In the genomic region with DNA sequence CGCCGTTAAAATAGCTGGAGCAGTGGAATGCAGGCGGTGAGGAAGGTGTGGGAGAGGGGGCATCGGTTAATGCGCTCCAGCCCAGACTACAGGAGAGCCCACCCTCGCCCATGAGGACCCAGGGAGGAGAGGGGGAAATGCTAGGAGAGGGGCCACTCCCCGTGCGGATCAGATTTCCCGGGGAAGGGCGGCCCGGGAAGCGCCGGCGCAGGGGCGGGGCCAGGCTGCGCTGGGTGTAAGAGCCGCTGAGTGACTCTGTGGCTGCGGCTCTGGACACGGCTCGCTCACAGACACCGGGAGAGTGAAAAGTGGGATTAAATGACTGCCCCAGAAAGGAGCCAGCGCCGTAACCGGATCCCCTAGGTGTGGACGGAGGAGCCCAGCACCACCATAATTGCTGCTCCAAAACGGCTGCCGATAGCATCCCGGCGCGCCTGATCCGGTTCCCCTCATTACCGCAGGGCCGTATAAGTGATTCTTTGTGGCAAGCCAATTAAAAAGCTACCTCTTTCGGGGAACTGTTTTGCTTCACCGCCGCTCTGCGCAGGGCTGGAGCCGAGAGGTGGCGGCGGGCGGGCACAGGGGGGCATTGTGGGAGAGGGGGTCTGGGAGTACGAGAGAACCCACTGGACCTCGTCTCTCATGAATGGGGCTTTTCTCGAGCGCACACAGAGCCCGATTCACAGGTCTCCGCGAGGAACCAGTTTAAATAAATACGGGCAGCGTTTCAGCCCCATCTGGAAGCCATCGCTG, we compare ENCODE assay signal across 8 cellular contexts. TPM values are rescaled to one million over a fixed set of nuclear protein-coding genes. Genes with fewer than 3 reads are reported as not detected.
A peak's percentile ranks its signal among the peaks of the same experiment; 100 is the strongest.
DNase-seq lines count a peak whose midpoint lies in the region; ATAC-seq and TF ChIP-seq lines count a peak whose summit lies in the region.

No MANE protein-coding gene starts in this region.

- no peak for ATAC-seq in activated CD8-positive, alpha-beta T cell treated with anti-CD3 and anti-CD28 coated beads, Interleukin-2, amount 10 ng/mL, durations not matched to agents 7 days and 5 days
- no peak for ATAC-seq in HG03378 (IDR thresholded peaks at IDR 0.05; ENCODE audit: unreplicated experiment)
- ATAC-seq in HG03280 (IDR thresholded peaks at IDR 0.05; ENCODE audit: unreplicated experiment), result no peak
- no peak for ATAC-seq in GM21619 (IDR thresholded peaks at IDR 0.05; ENCODE audit: unreplicated experiment)

- H3K4me3 Mint-ChIP-seq in activated CD8-positive, alpha-beta T cell treated with anti-CD3 and anti-CD28 coated beads, Interleukin-2, amount 10 ng/mL, durations not matched to agents 7 days and 5 days, result peak overlapping the region; percentile 56

- H3K27ac ChIP-seq in cardiac muscle cell, result no peak overlapping the region

- CTCF ChIA-PET in activated CD8-positive, alpha-beta T cell treated with anti-CD3 and anti-CD28 coated beads, Interleukin-2, amount 10 ng/mL, durations not matched to agents 7 days and 5 days (lab: Charles Lee), result interaction anchor here (1.8 to 1.9 kb wide), 2 partner anchors 16 to 188 kb away, joined by 3 to 6 read pairs; no protein-coding TSS in a partner anchor

- no peaks in the 10 kb centered on the region for H3K9me3 Mint-ChIP-seq in activated CD8-positive, alpha-beta T cell treated with anti-CD3 and anti-CD28 coated beads, Interleukin-2, amount 10 ng/mL, durations not matched to agents 7 days and 5 days (ENCODE audit: insufficient read depth)

- no peaks in the 10 kb centered on the region for H3K36me3 Mint-ChIP-seq in activated CD8-positive, alpha-beta T cell treated with anti-CD3 and anti-CD28 coated beads, Interleukin-2, amount 10 ng/mL, durations not matched to agents 7 days and 5 days (ENCODE audit: low read depth)

- peak; percentile 49 for DNase-seq in COLO668 (lab: John Stamatoyannopoulos, UW; ENCODE audit: unreplicated experiment)
- DNase-seq in HuH-7.5 (ENCODE audit: low spot score), result peak; percentile 69
- no peak for DNase-seq in activated CD8-positive, alpha-beta T cell treated with anti-CD3 and anti-CD28 coated beads, Interleukin-2, amount 10 ng/mL, durations not matched to agents 7 days and 5 days
- peak; percentile 43 to 83 for DNase-seq in cardiac muscle cell (ENCODE audit: low read depth in 1 of 2, low spot score in 1 of 2)
- peak; percentile 79 for DNase-seq in posterior vena cava (ENCODE audit: low spot score)

- TF ChIP-seq CTCF in cardiac muscle cell (IDR thresholded peaks at IDR 0.05; ENCODE audit: low read depth, low read length), result no peak

- POLR2A ChIA-PET in activated CD8-positive, alpha-beta T cell treated with anti-CD3 and anti-CD28 coated beads, Interleukin-2, amount 10 ng/mL, durations not matched to agents 7 days and 5 days (lab: Charles Lee), result no interaction called here

- peaks cover 24% of the 10 kb centered on the region for H3K4me1 ChIP-seq in cardiac muscle cell (ENCODE audit: low read depth)

- peaks cover 93% of the 10 kb centered on the region for H3K27me3 Mint-ChIP-seq in activated CD8-positive, alpha-beta T cell treated with anti-CD3 and anti-CD28 coated beads, Interleukin-2, amount 10 ng/mL, durations not matched to agents 7 days and 5 days (ENCODE audit: low read depth)

- H3K4me3 ChIP-seq in cardiac muscle cell, result peak overlapping the region; percentile 35

- peaks cover 30% of the 10 kb centered on the region for H3K27me3 ChIP-seq in cardiac muscle cell

- peaks cover 14% of the 10 kb centered on the region for H3K36me3 ChIP-seq in cardiac muscle cell

- intact Hi-C loops in posterior vena cava (cut with DNase I), result no loop called here

- no peak overlapping the region for H3K27ac Mint-ChIP-seq in activated CD8-positive, alpha-beta T cell treated with anti-CD3 and anti-CD28 coated beads, Interleukin-2, amount 10 ng/mL, durations not matched to agents 7 days and 5 days

- peaks cover 38% of the 10 kb centered on the region for H3K4me1 Mint-ChIP-seq in activated CD8-positive, alpha-beta T cell treated with anti-CD3 and anti-CD28 coated beads, Interleukin-2, amount 10 ng/mL, durations not matched to agents 7 days and 5 days (ENCODE audit: low read depth)

- no peaks in the 10 kb centered on the region for H3K9me3 ChIP-seq in cardiac muscle cell (ENCODE audit: low read depth)

RNA-seq across cellular contexts. Expression of gene COL2A1, which starts 2.7 kb away (rescaled TPM):
- not detected for total RNA-seq in activated CD8-positive, alpha-beta T cell treated with anti-CD3 and anti-CD28 coated beads, Interleukin-2, amount 10 ng/mL, durations not matched to agents 7 days and 5 days
- total RNA-seq in cardiac muscle cell (469 and 596 TPM in 2 replicates), posterior vena cava (not detected)
- polyA plus RNA-seq in cardiac muscle cell, result 261 and 278 TPM in 2 replicates

RNA-seq across cellular contexts. Expression of gene TMEM106C, which starts 38.2 kb away (rescaled TPM):
- 100 to 1,000 TPM; 139 to 140 TPM for total RNA-seq in activated CD8-positive, alpha-beta T cell treated with anti-CD3 and anti-CD28 coated beads, Interleukin-2, amount 10 ng/mL, durations not matched to agents 7 days and 5 days
- total RNA-seq in cardiac muscle cell, result 100 and 102 TPM in 2 replicates
- polyA plus RNA-seq in cardiac muscle cell, result 108 and 176 TPM in 2 replicates
- 10 to 100 TPM; 29.5 to 36.1 TPM for total RNA-seq in posterior vena cava

Comparison
In these comparisons a context has a peak if more than half of its experiments do, and no peak if none do; other contexts are left out.
1. RNA of gene COL2A1, which starts 2.7 kb away (total RNA-seq): 469 to 596 TPM in cardiac muscle cell; not detected in activated CD8-positive, alpha-beta T cell treated with anti-CD3 and anti-CD28 coated beads, Interleukin-2, amount 10 ng/mL, durations not matched to agents 7 days and 5 days and not detected in posterior vena cava; every median in the first group is over 100 times any median in the second.